In the genomic region with DNA sequence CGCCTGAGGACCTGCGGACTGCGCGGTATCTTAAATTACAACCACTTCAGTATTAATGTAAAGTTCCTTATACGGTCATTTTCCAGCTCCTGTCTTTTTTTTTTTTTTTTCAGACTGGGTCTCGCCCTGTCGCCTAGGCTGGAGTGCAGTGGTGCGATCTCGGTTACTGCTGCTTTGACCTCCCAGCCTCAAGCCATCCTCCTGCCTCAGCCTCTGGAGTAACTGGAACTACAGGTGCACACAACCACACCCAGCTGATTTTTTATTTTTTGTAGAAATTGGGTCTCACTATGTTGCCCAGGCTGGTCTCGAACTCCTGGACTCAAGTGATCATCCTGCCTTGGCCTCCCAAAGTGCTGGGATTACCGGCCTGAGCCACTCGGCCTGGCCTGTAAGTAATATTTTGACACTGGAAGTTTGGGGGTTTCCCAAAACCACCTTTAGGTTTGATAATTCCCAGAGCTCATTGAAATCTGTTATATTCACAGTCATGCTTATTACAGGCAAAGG, we compare ENCODE assay signal across 1 cellular context.
TF ChIP-seq lines count a peak whose summit lies in the region.

No MANE protein-coding gene starts in this region.

TF ChIP-seq in GM12878, 131 proteins besides CTCF, POLR2A, EP300 and RAD21:
- 0 out of 2 replicates have a peak, but pooled peaks have one; percentile 2 for TF ChIP-seq HCFC1 (IDR thresholded peaks at IDR 0.05; ENCODE audit: low read length)
- no peak for TF ChIP-seq DPF2 (IDR thresholded peaks at IDR 0.05)
- no peak for TF ChIP-seq KAT2A (conservative IDR thresholded peaks at IDR 0.05; ENCODE audit: control insufficient read depth, low read depth, low read length)
TF ChIP-seq in GM12878: peak in this region for 1.
